Comparison of ENCODE assay signal across 13 cellular contexts in the genomic region with DNA sequence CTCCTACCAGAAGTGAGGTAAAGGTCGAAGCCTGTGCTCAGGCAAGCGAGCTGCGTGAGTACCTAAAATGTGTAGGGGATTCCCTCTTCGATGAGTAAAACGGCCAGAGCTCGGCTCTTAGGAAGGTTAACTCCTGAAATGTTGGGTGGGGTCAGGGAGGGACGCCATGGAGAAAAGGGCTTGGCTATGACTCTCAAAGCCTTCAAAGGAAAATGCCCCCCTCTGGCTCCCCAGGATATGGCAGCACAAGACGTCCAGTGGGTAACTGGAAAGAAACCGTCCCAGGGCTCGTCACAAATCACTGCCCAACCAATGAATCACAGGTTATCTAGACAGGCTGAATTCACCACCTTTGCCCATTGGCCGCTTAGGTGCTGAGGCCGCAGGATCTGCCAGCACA. TPM values are rescaled to one million over a fixed set of nuclear protein-coding genes. Genes with fewer than 3 reads are reported as not detected.
DNase-seq lines count a peak whose midpoint lies in the region; ATAC-seq, FAIRE-seq and TF ChIP-seq lines count a peak whose summit lies in the region.
"Had no signal": no experiment of that assay in that cellular context is flagged by ENCODE, and none has a peak within 500 bp of the region (broad histone marks: within the 10 kb centered on the region; RNA-seq: fewer than 3 reads in every experiment).

No MANE protein-coding gene starts in this region.

- H3K36me3 Mint-ChIP-seq in activated B cell treated with CpG ODN at 0.5 μM for 24 hours (ENCODE audit: low read depth): no peaks in the 10 kb centered on the region
- no peaks in the 10 kb centered on the region for H3K36me3 Mint-ChIP-seq in activated naive CD4-positive, alpha-beta T cell treated with anti-CD3 and anti-CD28 coated beads for 36 hours (ENCODE audit: low read depth)
- H3K36me3 Mint-ChIP-seq: activated CD4-positive, alpha-beta memory T cell treated with anti-CD3 and anti-CD28 coated beads for 36 hours had no signal

- peaks cover 7% of the 10 kb centered on the region for H3K27me3 Mint-ChIP-seq in activated B cell treated with CpG ODN at 0.5 μM for 24 hours
- H3K27me3 Mint-ChIP-seq in activated naive CD4-positive, alpha-beta T cell treated with anti-CD3 and anti-CD28 coated beads for 36 hours (ENCODE audit: low read depth): no peaks in the 10 kb centered on the region
- H3K27me3 Mint-ChIP-seq: activated CD4-positive, alpha-beta memory T cell treated with anti-CD3 and anti-CD28 coated beads for 36 hours had no signal

- peaks cover 50% of the 10 kb centered on the region for H3K4me1 Mint-ChIP-seq in activated B cell treated with CpG ODN at 0.5 μM for 24 hours
- no peaks in the 10 kb centered on the region for H3K4me1 Mint-ChIP-seq in activated naive CD4-positive, alpha-beta T cell treated with anti-CD3 and anti-CD28 coated beads for 36 hours (ENCODE audit: low read depth)

- H3K27ac ChIP-seq in AG04450 (ENCODE audit: low read depth, low read length): no peak overlapping the region

- ATAC-seq in activated B cell treated with CpG ODN at 0.5 μM for 24 hours (ENCODE audit: low read depth) (peak; percentile 65), sciatic nerve (no peak)

- POLR2A ChIA-PET in AG04450 (lab: Yijun Ruan, JAX): no interaction called here
- POLR2A ChIA-PET in activated B cell treated with CpG ODN at 0.5 μM for 24 hours (lab: Charles Lee): interaction anchor here (0.5 to 3.8 kb wide), 6 partner anchors 28 to 1462 kb away, joined by 3 to 21 read pairs (median 6); no protein-coding TSS in a partner anchor

- CTCF ChIA-PET in AG04450 (lab: Charles Lee): interaction anchor here (0.6 to 0.7 kb wide), 2 partner anchors 22 to 52 kb away, joined by 7 to 11 read pairs; no protein-coding TSS in a partner anchor
- CTCF ChIA-PET in activated B cell treated with CpG ODN at 0.5 μM for 24 hours (lab: Charles Lee): interaction anchor here (1.0 to 2.8 kb wide), 3 partner anchors 24 to 135 kb away, joined by 3 to 16 read pairs (median 3); no protein-coding TSS in a partner anchor
- CTCF ChIA-PET in activated naive CD4-positive, alpha-beta T cell treated with anti-CD3 and anti-CD28 coated beads for 36 hours (lab: Charles Lee): interaction anchor here (0.6 to 0.7 kb wide), 3 partner anchors 47 to 680 kb away, joined by 3 to 5 read pairs (median 3); no protein-coding TSS in a partner anchor

- H3K27ac Mint-ChIP-seq in activated B cell treated with CpG ODN at 0.5 μM for 24 hours: peak overlapping the region; percentile 71
- no peak overlapping the region for H3K27ac Mint-ChIP-seq in activated naive CD4-positive, alpha-beta T cell treated with anti-CD3 and anti-CD28 coated beads for 36 hours
- H3K27ac Mint-ChIP-seq: activated CD4-positive, alpha-beta memory T cell treated with anti-CD3 and anti-CD28 coated beads for 36 hours had no signal

- H3K27me3 ChIP-seq in AG04450 (ENCODE audit: control insufficient read depth, insufficient read depth, low read length): no peaks in the 10 kb centered on the region

- peak overlapping the region; percentile 58 for H3K4me3 Mint-ChIP-seq in activated B cell treated with CpG ODN at 0.5 μM for 24 hours
- H3K4me3 Mint-ChIP-seq in activated naive CD4-positive, alpha-beta T cell treated with anti-CD3 and anti-CD28 coated beads for 36 hours: no peak overlapping the region
- H3K4me3 Mint-ChIP-seq: activated CD4-positive, alpha-beta memory T cell treated with anti-CD3 and anti-CD28 coated beads for 36 hours had no signal

- H3K9me3 ChIP-seq in AG04450 (ENCODE audit: control insufficient read depth, insufficient read depth, low read length): peaks cover 14% of the 10 kb centered on the region

- TF ChIP-seq CTCF in AG04450 (IDR thresholded peaks at IDR 0.05; ENCODE audit: low read depth, low read length): 0 out of 2 replicates have a peak, but pooled peaks have one; percentile 8
- TF ChIP-seq CTCF in activated B cell treated with CpG ODN at 0.5 μM for 24 hours (IDR thresholded peaks at IDR 0.05): no peak

- peaks cover 3% of the 10 kb centered on the region for H3K9me3 Mint-ChIP-seq in activated B cell treated with CpG ODN at 0.5 μM for 24 hours
- no peaks in the 10 kb centered on the region for H3K9me3 Mint-ChIP-seq in activated naive CD4-positive, alpha-beta T cell treated with anti-CD3 and anti-CD28 coated beads for 36 hours
- H3K9me3 Mint-ChIP-seq: activated CD4-positive, alpha-beta memory T cell treated with anti-CD3 and anti-CD28 coated beads for 36 hours had no signal

- no peak overlapping the region for H3K4me3 ChIP-seq in AG04450 (ENCODE audit: low read depth, low read length)
- H3K4me3 ChIP-seq: lung had no signal

- no peak for DNase-seq in AG04450 (ENCODE audit: low read depth, low spot score)
- no peak for DNase-seq in GM19239 (ENCODE audit: insufficient read length, low spot score)
- DNase-seq in activated B cell treated with CpG ODN at 0.5 μM for 24 hours: peak; percentile 37
- DNase-seq in left kidney (ENCODE audit: low read depth, low spot score): peak; percentile 56
- DNase-seq in A172 (ENCODE audit: low spot score): no peak
- no peak for DNase-seq in NCI-H128 (lab: John Stamatoyannopoulos, UW; ENCODE audit: unreplicated experiment)
- no peak for DNase-seq in activated naive CD4-positive, alpha-beta T cell treated with anti-CD3 and anti-CD28 coated beads for 36 hours
- DNase-seq in sciatic nerve (ENCODE audit: low spot score): no peak
- DNase-seq: activated CD4-positive, alpha-beta memory T cell treated with anti-CD3 and anti-CD28 coated beads for 36 hours; HCEC 1CT; T-helper 2 cell had no signal

- intact Hi-C loops in activated B cell treated with CpG ODN at 0.5 μM for 24 hours (cut with micrococcal nuclease) (loop anchor here (2.0 to 5.0 kb wide), 3 partner anchors 40 to 140 kb away; no protein-coding TSS in a partner anchor), sciatic nerve (cut with DNase I) (no loop called here)
- intact Hi-C loops in activated naive CD4-positive, alpha-beta T cell treated with anti-CD3 and anti-CD28 coated beads for 36 hours (cut with micrococcal nuclease): no loop called here

- FAIRE-seq in GM19239 (lab: Jason Lieb, UNC): peak; percentile 23

RNA-seq across cellular contexts. Expression of a gene that starts 58.0 kb away (rescaled TPM):
- polyA plus RNA-seq in AG04450 (2011; rRNA removed): not detected in 2 replicates
- polyA minus RNA-seq in AG04450 (2011; rRNA and poly(A)+ RNA removed): not detected in 2 replicates
- total RNA-seq in activated B cell treated with CpG ODN at 0.5 μM for 24 hours: not detected in 2 replicates
- total RNA-seq in A172 (2014; rRNA removed; shearing (Covaris generic)): not detected in 2 replicates
- not detected for total RNA-seq in activated naive CD4-positive, alpha-beta T cell treated with anti-CD3 and anti-CD28 coated beads for 36 hours
- total RNA-seq in sciatic nerve: not detected
- total RNA-seq: activated CD4-positive, alpha-beta memory T cell treated with anti-CD3 and anti-CD28 coated beads for 36 hours; ureter had no signal

Comparison
In these comparisons a context has a peak if more than half of its experiments do, and no peak if none do; other contexts are left out.
1. DNase-seq: peak in activated B cell treated with CpG ODN at 0.5 μM for 24 hours (single experiment) and left kidney (single experiment); none in AG04450 (single experiment), GM19239 (single experiment), A172 (single experiment), NCI-H128 (single experiment), activated naive CD4-positive, alpha-beta T cell treated with anti-CD3 and anti-CD28 coated beads for 36 hours (single experiment) and sciatic nerve (single experiment).